Comparison of ENCODE assay signal across 8 cellular contexts in the genomic region with DNA sequence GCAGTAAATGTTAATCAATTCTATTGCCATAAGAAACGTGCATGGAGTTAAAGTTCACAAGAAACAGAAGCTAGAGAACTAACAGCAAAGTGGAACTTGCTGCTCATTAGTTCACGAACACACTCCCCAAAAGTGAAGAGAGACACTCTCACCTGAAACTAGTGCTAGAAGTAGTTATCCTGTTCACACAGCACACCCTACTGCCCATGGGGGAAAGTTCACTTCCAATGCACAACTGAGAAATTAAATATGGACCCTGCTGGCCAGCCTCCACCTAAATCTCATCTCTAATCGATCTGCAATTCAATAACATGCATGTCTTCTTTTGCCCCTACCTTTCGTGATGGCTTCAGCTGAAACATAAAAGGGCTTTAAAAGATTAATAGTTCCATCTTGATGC. TPM values are rescaled to one million over a fixed set of nuclear protein-coding genes. Genes with fewer than 3 reads are reported as not detected.
DNase-seq lines count a peak whose midpoint lies in the region; ATAC-seq and TF ChIP-seq lines count a peak whose summit lies in the region.

No MANE protein-coding gene starts in this region.

- peaks cover 8% of the 10 kb centered on the region for H3K4me1 ChIP-seq in neural progenitor cell

- H3K27me3 Mint-ChIP-seq in endothelial cell (ENCODE audit: unreplicated experiment): no peaks in the 10 kb centered on the region
- no peaks in the 10 kb centered on the region for H3K27me3 Mint-ChIP-seq in neural progenitor cell (ENCODE audit: insufficient read depth, low read depth)

- H3K9ac ChIP-seq in neural progenitor cell: no peak overlapping the region

- no peaks in the 10 kb centered on the region for H3K9me3 ChIP-seq in neural progenitor cell (ENCODE audit: low read depth)

- H3K36me3 Mint-ChIP-seq in endothelial cell (ENCODE audit: low read depth, unreplicated experiment) (no peaks in the 10 kb centered on the region), neural progenitor cell (no peaks in the 10 kb centered on the region)

- H3K9me3 Mint-ChIP-seq in endothelial cell (ENCODE audit: unreplicated experiment) (no peaks in the 10 kb centered on the region), neural progenitor cell (no peaks in the 10 kb centered on the region)

- H3K36me3 ChIP-seq in neural progenitor cell: no peaks in the 10 kb centered on the region

- peaks cover 4% of the 10 kb centered on the region for H3K4me1 Mint-ChIP-seq in endothelial cell (ENCODE audit: unreplicated experiment)
- peaks cover 6% of the 10 kb centered on the region for H3K4me1 Mint-ChIP-seq in neural progenitor cell

- H3F3A ChIP-seq in neural progenitor cell (ENCODE audit: low read depth): no peaks in the 10 kb centered on the region

- TF ChIP-seq CTCF in endothelial cell (IDR thresholded peaks at IDR 0.05; ENCODE audit: unreplicated experiment) (peak; percentile 25), neural progenitor cell (IDR thresholded peaks at IDR 0.05) (peak; percentile 56)

- H3K27me3 ChIP-seq in neural progenitor cell: no peaks in the 10 kb centered on the region

- no peak overlapping the region for H3K27ac Mint-ChIP-seq in endothelial cell (ENCODE audit: unreplicated experiment)
- no peak overlapping the region for H3K27ac Mint-ChIP-seq in neural progenitor cell

- peak; percentile 77 for ATAC-seq in GM18519 (IDR thresholded peaks at IDR 0.05; ENCODE audit: low FRiP score, unreplicated experiment)
- peak; percentile 64 for ATAC-seq in HG03045 (IDR thresholded peaks at IDR 0.05; ENCODE audit: unreplicated experiment)
- ATAC-seq in GM21447 (IDR thresholded peaks at IDR 0.05; ENCODE audit: unreplicated experiment): no peak

- no peaks in the 10 kb centered on the region for H3K79me2 ChIP-seq in neural progenitor cell (ENCODE audit: low read depth)

- H2AFZ ChIP-seq in neural progenitor cell (replicated peaks): no peak overlapping the region

- no peak overlapping the region for H3K27ac ChIP-seq in neural progenitor cell

- no peak overlapping the region for H3K4me3 ChIP-seq in neural progenitor cell

- no peaks in the 10 kb centered on the region for H4K20me1 ChIP-seq in neural progenitor cell (ENCODE audit: low read depth)

- no peak overlapping the region for H3K4me2 ChIP-seq in neural progenitor cell

- peak; percentile 52 for DNase-seq in Ammon's horn (ENCODE audit: low spot score)
- peak; percentile 52 for DNase-seq in RPMI8226
- peak; percentile 46 for DNase-seq in endothelial cell (ENCODE audit: low spot score)
- DNase-seq in neural progenitor cell (ENCODE audit: low spot score): peak; percentile 33
- no peak for DNase-seq in germinal center (ENCODE audit: low spot score)

- H3K4me3 Mint-ChIP-seq in endothelial cell (ENCODE audit: unreplicated experiment) (no peak overlapping the region), neural progenitor cell (no peak overlapping the region)

RNA-seq across cellular contexts. Expression of a gene that starts 39.4 kb away (rescaled TPM):
- 102 TPM for total RNA-seq in endothelial cell (ENCODE audit: unreplicated experiment)
- 13.0 and 17.3 TPM in 2 replicates for total RNA-seq in neural progenitor cell (ENCODE audit: low replicate concordance)
